In the genomic region with DNA sequence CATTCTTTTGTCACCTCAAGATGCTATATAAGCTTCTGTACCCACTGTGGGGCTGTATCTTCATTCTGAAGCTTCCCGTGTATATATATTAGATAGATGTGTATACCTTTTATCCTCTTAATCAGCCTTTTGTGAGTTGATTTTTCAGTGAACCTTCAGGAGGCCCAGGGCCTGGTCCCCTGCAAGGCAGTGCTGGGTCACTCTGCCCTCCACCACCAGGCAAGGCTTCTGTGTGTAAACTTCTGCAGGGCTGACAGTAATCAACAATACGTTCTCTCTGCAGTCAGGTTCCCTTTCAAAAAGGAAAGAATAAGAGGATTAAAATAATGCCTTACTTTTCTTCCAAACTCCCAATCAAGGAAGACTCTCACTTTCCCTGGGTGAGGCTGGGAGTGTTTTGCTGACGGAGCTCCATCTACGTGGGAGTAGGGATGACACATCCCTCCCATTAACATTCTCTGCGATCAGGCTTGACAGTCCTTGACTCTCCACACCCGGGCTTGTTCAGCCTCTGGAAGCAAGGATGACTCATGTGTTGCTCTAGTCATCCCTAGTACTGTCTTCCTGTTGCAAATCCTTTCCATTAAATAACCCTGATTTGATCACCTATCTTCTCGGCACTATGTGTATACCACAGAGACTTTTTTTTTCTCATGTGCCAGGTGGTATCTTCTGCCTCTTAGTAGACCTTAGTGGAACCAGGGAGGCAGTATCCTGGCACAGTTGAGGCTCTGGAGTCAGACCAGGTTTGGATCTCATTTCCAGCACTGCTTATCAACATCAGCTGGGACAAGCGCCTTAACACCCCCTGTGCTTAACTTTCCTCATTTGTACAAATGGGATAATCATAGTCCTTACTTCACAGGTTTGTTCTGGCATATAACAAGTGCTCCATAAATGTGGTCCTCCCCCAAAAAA, we compare ENCODE assay signal across 10 cellular contexts.
DNase-seq lines count a peak whose midpoint lies in the region; ATAC-seq and TF ChIP-seq lines count a peak whose summit lies in the region.
"Had no signal": no experiment of that assay in that cellular context is flagged by ENCODE, and none has a peak within 500 bp of the region (broad histone marks: within the 10 kb centered on the region; RNA-seq: fewer than 3 reads in every experiment).

No MANE protein-coding gene starts in this region.

- H3K27me3 Mint-ChIP-seq in MCF 10A (ENCODE audit: insufficient read depth, unreplicated experiment): no peaks in the 10 kb centered on the region

- H3K36me3 Mint-ChIP-seq in MCF 10A (ENCODE audit: insufficient read depth, unreplicated experiment): peaks cover 7% of the 10 kb centered on the region
- H3K36me3 Mint-ChIP-seq: CD4-positive, CD25-positive, alpha-beta regulatory T cell had no signal

- H3K27ac Mint-ChIP-seq in MCF 10A (ENCODE audit: low read depth, unreplicated experiment): peak overlapping the region; percentile 72

- peak; percentile 46 to 95 for ATAC-seq in upper lobe of left lung (ENCODE audit: low FRiP score in 2 of 2)
- ATAC-seq in HG03095 (IDR thresholded peaks at IDR 0.05; ENCODE audit: unreplicated experiment): no peak
- no peak for ATAC-seq in HG02759 (IDR thresholded peaks at IDR 0.05; ENCODE audit: unreplicated experiment)

- H3K4me1 Mint-ChIP-seq in MCF 10A (ENCODE audit: insufficient read depth, unreplicated experiment): peaks cover 20% of the 10 kb centered on the region

- POLR2A ChIA-PET in MCF 10A (lab: Yijun Ruan, JAX): interaction anchor here (0.5 to 2.5 kb wide), 22 partner anchors 9 to 1886 kb away, joined by 3 to 23 read pairs (median 4); a partner anchor contains a TSS

- no peak for TF ChIP-seq EP300 in upper lobe of left lung (IDR thresholded peaks at IDR 0.05)

- H3K9me3 ChIP-seq in breast epithelium: no peaks in the 10 kb centered on the region
- no peaks in the 10 kb centered on the region for H3K9me3 ChIP-seq in hepatocyte (ENCODE audit: low read depth)
- no peaks in the 10 kb centered on the region for H3K9me3 ChIP-seq in upper lobe of left lung

- DNase-seq in MCF 10A (ENCODE audit: unreplicated experiment) (peak; percentile 100), breast epithelium (ENCODE audit: low spot score in 2 of 2) (no peak), SW480 (ENCODE audit: low spot score) (peak; percentile 95), hepatocyte (ENCODE audit: low spot score) (peak; percentile 85), upper lobe of left lung (no peak), DMS153 (lab: John Stamatoyannopoulos, UW) (no peak)
- DNase-seq: CD4-positive, CD25-positive, alpha-beta regulatory T cell; KG1 had no signal

- TF ChIP-seq CTCF in MCF 10A (IDR thresholded peaks at IDR 0.05; ENCODE audit: unreplicated experiment): no peak
- TF ChIP-seq CTCF in breast epithelium (IDR thresholded peaks at IDR 0.05): no peak
- TF ChIP-seq CTCF in hepatocyte (IDR thresholded peaks at IDR 0.05; ENCODE audit: poor library complexity): no peak
- TF ChIP-seq CTCF in upper lobe of left lung (IDR thresholded peaks at IDR 0.05): no peak

- H3K4me3 ChIP-seq in breast epithelium (peak overlapping the region in 1 of 3 donors; percentile 17), hepatocyte (no peak overlapping the region), upper lobe of left lung (no peak overlapping the region)

- BruUV-seq in MCF 10A (replicated peaks; lab: Mats Ljungman, UMichigan): TSS peak; percentile 87

- H3K4me2 ChIP-seq in hepatocyte: no peak overlapping the region

- no peaks in the 10 kb centered on the region for H3K79me2 ChIP-seq in hepatocyte

- TF ChIP-seq POLR2A in breast epithelium (IDR thresholded peaks at IDR 0.05) (no peak), upper lobe of left lung (IDR thresholded peaks at IDR 0.05) (no peak)

- no peak overlapping the region for H3K4me3 Mint-ChIP-seq in MCF 10A (ENCODE audit: unreplicated experiment)
- H3K4me3 Mint-ChIP-seq: CD4-positive, CD25-positive, alpha-beta regulatory T cell had no signal

- H4K20me1 ChIP-seq in hepatocyte (ENCODE audit: insufficient read depth, poor library complexity, severe bottlenecking): no peaks in the 10 kb centered on the region

- CTCF ChIA-PET in MCF 10A (lab: Yijun Ruan, JAX): interaction anchor here (0.7 to 1.6 kb wide), 4 partner anchors 12 to 203 kb away, joined by 3 to 4 read pairs (median 3); no protein-coding TSS in a partner anchor

- H3K27ac ChIP-seq in breast epithelium: no peak overlapping the region
- H3K27ac ChIP-seq in hepatocyte: peak overlapping the region; percentile 30
- no peak overlapping the region for H3K27ac ChIP-seq in upper lobe of left lung

- no peaks in the 10 kb centered on the region for H3K9me2 ChIP-seq in hepatocyte (replicated peaks; ENCODE audit: insufficient read depth)

- H3K36me3 ChIP-seq in breast epithelium (no peaks in the 10 kb centered on the region), hepatocyte (replicated peaks; ENCODE audit: insufficient read depth, low read depth) (no peaks in the 10 kb centered on the region), upper lobe of left lung (no peaks in the 10 kb centered on the region)

- H2AFZ ChIP-seq in hepatocyte: no peak overlapping the region

- no peaks in the 10 kb centered on the region for H3K9me3 Mint-ChIP-seq in MCF 10A (ENCODE audit: unreplicated experiment)

- H3K4me1 ChIP-seq in breast epithelium: no peaks in the 10 kb centered on the region
- H3K4me1 ChIP-seq in hepatocyte (ENCODE audit: insufficient read depth): no peaks in the 10 kb centered on the region
- H3K4me1 ChIP-seq in upper lobe of left lung: no peaks in the 10 kb centered on the region

- 40% methylated on average over 8 of the region's 8 CpGs for WGBS in hepatocyte (ENCODE audit: low lambda C conversion rate, missing lambda C conversion rate)
- WGBS in upper lobe of left lung, 2 donors: 68 to 73% methylated on average over 8 of the region's 8 CpGs

- H3K27me3 ChIP-seq in breast epithelium (no peaks in the 10 kb centered on the region), hepatocyte (no peaks in the 10 kb centered on the region), upper lobe of left lung (no peaks in the 10 kb centered on the region)

- intact Hi-C loops in MCF 10A (cut with micrococcal nuclease): loop anchor here (1.0 to 2.0 kb wide), 2 partner anchors 70 to 163 kb away; no protein-coding TSS in a partner anchor
- intact Hi-C loops in breast epithelium (cut with DNase I; ENCODE audit: low total_unique reads): no loop called here

Comparison
In these comparisons a context has a peak if more than half of its experiments do, and no peak if none do; other contexts are left out.
1. DNase-seq: peak in MCF 10A (single experiment), SW480 (single experiment) and hepatocyte (single experiment); none in breast epithelium (0 of 2), upper lobe of left lung (0 of 2) and DMS153 (single experiment).
2. ATAC-seq: peak in upper lobe of left lung (2 of 2); none in HG03095 (single experiment) and HG02759 (single experiment).